In the genomic region with DNA sequence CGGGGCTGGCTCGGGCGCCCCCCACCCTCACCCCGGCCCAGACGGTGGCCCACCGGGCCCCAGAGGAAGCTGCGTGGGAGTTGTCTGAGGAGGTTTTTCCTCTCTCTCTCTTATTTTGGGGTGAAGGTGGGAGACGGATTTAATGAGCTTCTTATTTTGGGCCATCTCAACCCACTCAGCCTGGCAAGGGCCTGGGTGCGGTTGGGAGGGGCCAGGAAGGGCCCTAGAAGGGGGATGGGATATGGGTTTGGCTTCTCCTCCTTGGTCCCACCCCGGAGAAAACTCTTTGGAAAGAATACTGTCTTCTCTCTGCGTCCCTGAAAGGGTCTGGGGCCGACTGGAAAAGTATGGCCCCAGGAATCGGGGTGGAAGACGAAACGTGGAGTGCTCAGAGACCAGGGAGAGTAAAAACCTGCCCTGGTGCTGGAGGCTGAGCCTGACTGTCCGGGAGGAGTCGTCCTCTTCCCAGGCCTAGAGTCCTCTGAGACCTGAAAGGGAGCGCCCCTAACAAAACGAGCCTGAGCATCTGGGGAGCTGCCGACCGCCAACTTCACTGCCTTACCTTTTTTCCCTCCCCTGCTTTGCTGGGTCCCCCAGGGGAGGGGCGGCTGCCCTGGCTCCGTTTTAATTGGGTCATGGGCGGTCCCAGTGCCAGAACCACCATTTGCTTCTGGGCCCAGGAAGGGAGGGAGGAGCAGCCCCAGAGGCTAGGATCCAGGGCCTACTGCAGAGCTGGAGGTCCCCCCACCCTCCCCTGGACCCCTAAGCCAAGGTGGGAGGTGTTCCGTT, we compare ENCODE assay signal across 9 cellular contexts. TPM values are rescaled to one million over a fixed set of nuclear protein-coding genes. Genes with fewer than 3 reads are reported as not detected.
DNase-seq lines count a peak whose midpoint lies in the region; ATAC-seq, FAIRE-seq and TF ChIP-seq lines count a peak whose summit lies in the region.
"Had no signal": no experiment of that assay in that cellular context is flagged by ENCODE, and none has a peak within 500 bp of the region (broad histone marks: within the 10 kb centered on the region; RNA-seq: fewer than 3 reads in every experiment).

No MANE protein-coding gene starts in this region.

- no peaks in the 10 kb centered on the region for H3K9me3 Mint-ChIP-seq in natural killer cell
- H3K9me3 Mint-ChIP-seq in natural killer cell treated with Interleukin-12 subunit alpha and Interleukin-12 subunit beta and Interleukin-15 and Interleukin-18, amount 100 ng/mL, for 72 hours, result no peaks in the 10 kb centered on the region
- no peaks in the 10 kb centered on the region for H3K9me3 Mint-ChIP-seq in activated CD4-positive, alpha-beta memory T cell treated with anti-CD3 and anti-CD28 coated beads for 36 hours

- intact Hi-C loops in natural killer cell (cut with micrococcal nuclease) (no loop called here), endothelial cell of umbilical vein (cut with micrococcal nuclease) (loop anchor here (1.0 to 5.0 kb wide), 2 partner anchors 10 to 281 kb away; no protein-coding TSS in a partner anchor)
- intact Hi-C loops in activated CD4-positive, alpha-beta memory T cell treated with anti-CD3 and anti-CD28 coated beads for 36 hours (cut with micrococcal nuclease), result no loop called here

- no peaks in the 10 kb centered on the region for H3K36me3 Mint-ChIP-seq in natural killer cell
- peaks cover 8% of the 10 kb centered on the region for H3K36me3 Mint-ChIP-seq in natural killer cell treated with Interleukin-12 subunit alpha and Interleukin-12 subunit beta and Interleukin-15 and Interleukin-18, amount 100 ng/mL, for 72 hours
- H3K36me3 Mint-ChIP-seq in activated CD4-positive, alpha-beta memory T cell treated with anti-CD3 and anti-CD28 coated beads for 36 hours, result peaks cover 10% of the 10 kb centered on the region

- H3K4me2 ChIP-seq in endothelial cell of umbilical vein (ENCODE audit: insufficient read depth, low read length), result peak overlapping the region; percentile 79

- peak; percentile 11 for TF ChIP-seq POLR2A in endothelial cell of umbilical vein (IDR thresholded peaks at IDR 0.05; ENCODE audit: low read depth, low read length)

- CTCF ChIA-PET in endothelial cell of umbilical vein (lab: Charles Lee), result interaction anchor here (0.7 to 12.5 kb wide), 13 partner anchors 13 to 281 kb away, joined by 3 to 214 read pairs (median 5); no protein-coding TSS in a partner anchor
- CTCF ChIA-PET in activated CD4-positive, alpha-beta memory T cell treated with anti-CD3 and anti-CD28 coated beads for 36 hours (lab: Charles Lee), result interaction anchor here (1.0 to 3.4 kb wide), 6 partner anchors 13 to 268 kb away, joined by 3 to 19 read pairs (median 6); no protein-coding TSS in a partner anchor

- H3K79me2 ChIP-seq in endothelial cell of umbilical vein (ENCODE audit: control insufficient read depth, insufficient read depth, low read length), result peaks cover 67% of the 10 kb centered on the region

- TF ChIP-seq CTCF in natural killer cell (IDR thresholded peaks at IDR 0.05) (no peak), endothelial cell of umbilical vein (IDR thresholded peaks at IDR 0.05; ENCODE audit: extremely low read depth in 1 of 2, insufficient read depth in 1 of 2, low read depth in 1 of 2, low read length in 2 of 2) (no peak)

- H3K4me1 ChIP-seq in endothelial cell of umbilical vein (ENCODE audit: control insufficient read depth, extremely low read depth, insufficient read depth, low read length), result peaks cover 36% of the 10 kb centered on the region
- H3K4me1 ChIP-seq in mucosa of rectum (ENCODE audit: control insufficient read depth in 2 of 2, insufficient read depth in 2 of 2, low read length in 2 of 2), result peaks cover 10 to 17% of the 10 kb centered on the region in 2 donors

- H3K4me3 ChIP-seq in endothelial cell of umbilical vein (replicated peaks in 1 of 3; ENCODE audit: insufficient read depth in 1 of 3, low read depth in 1 of 3, low read length in 3 of 3) (peak overlapping the region; percentile 75 to 94 (median 86)), mucosa of rectum (ENCODE audit: low read length in 2 of 2) (peak overlapping the region; percentile 90 to 96)

- no peaks in the 10 kb centered on the region for H3K9me3 ChIP-seq in endothelial cell of umbilical vein (replicated peaks; ENCODE audit: control insufficient read depth, insufficient read depth, low read length)
- no peaks in the 10 kb centered on the region for H3K9me3 ChIP-seq in mucosa of rectum (ENCODE audit: control insufficient read depth in 2 of 2, low read length in 2 of 2)

- BruUV-seq in endothelial cell of umbilical vein (replicated peaks; lab: Mats Ljungman, UMichigan), result TSS peak; percentile 78

- H3K27ac ChIP-seq in endothelial cell of umbilical vein (ENCODE audit: insufficient read depth, low read depth, low read length) (peak overlapping the region; percentile 84), mucosa of rectum (ENCODE audit: low read depth in 2 of 2, low read length in 2 of 2) (peak overlapping the region; percentile 85 to 88)

- H3K4me1 Mint-ChIP-seq in natural killer cell, result peaks cover 7 to 18% of the 10 kb centered on the region in 2 donors
- H3K4me1 Mint-ChIP-seq in natural killer cell treated with Interleukin-12 subunit alpha and Interleukin-12 subunit beta and Interleukin-15 and Interleukin-18, amount 100 ng/mL, for 72 hours (ENCODE audit: low read depth in 2 of 2), result peaks cover 11 to 12% of the 10 kb centered on the region in 2 donors
- H3K4me1 Mint-ChIP-seq in activated CD4-positive, alpha-beta memory T cell treated with anti-CD3 and anti-CD28 coated beads for 36 hours (ENCODE audit: low read depth), result peaks cover 9% of the 10 kb centered on the region

- no peaks in the 10 kb centered on the region for H3K9me1 ChIP-seq in endothelial cell of umbilical vein (replicated peaks; ENCODE audit: control insufficient read depth, extremely low read depth, insufficient read depth, low read length)

- FAIRE-seq in endothelial cell of umbilical vein (lab: Jason Lieb, UNC), result no peak

- H3K9ac ChIP-seq in endothelial cell of umbilical vein (replicated peaks; ENCODE audit: extremely low read depth, insufficient read depth, low read length) (peak overlapping the region; percentile 97), mucosa of rectum (ENCODE audit: low read depth in 1 of 2, low read length in 2 of 2) (peak overlapping the region; percentile 84 to 96)

- H4K20me1 ChIP-seq in endothelial cell of umbilical vein (replicated peaks; ENCODE audit: control insufficient read depth, extremely low read depth, insufficient read depth, low read length), result no peaks in the 10 kb centered on the region

- ATAC-seq in natural killer cell (no peak), GM19463 (IDR thresholded peaks at IDR 0.05; ENCODE audit: unreplicated experiment) (no peak), HG03460 (IDR thresholded peaks at IDR 0.05; ENCODE audit: unreplicated experiment) (no peak)
- ATAC-seq in natural killer cell treated with Interleukin-12 subunit alpha and Interleukin-12 subunit beta and Interleukin-15 and Interleukin-18, amount 100 ng/mL, for 72 hours, result no peak

- dilution Hi-C loops in endothelial cell of umbilical vein (cut with MboI; ENCODE audit: extremely low pct_ligation_motif_present, low sequenced_read_pairs), result no loop called here

- H2AFZ ChIP-seq in endothelial cell of umbilical vein (ENCODE audit: low read depth, low read length), result no peak overlapping the region

- POLR2A ChIA-PET in endothelial cell of umbilical vein (lab: Charles Lee), result interaction anchor here (0.7 to 2.0 kb wide), 4 partner anchors 10 to 268 kb away, joined by 3 to 9 read pairs (median 5); no protein-coding TSS in a partner anchor
- POLR2A ChIA-PET in activated CD4-positive, alpha-beta memory T cell treated with anti-CD3 and anti-CD28 coated beads for 36 hours (lab: Charles Lee), result interaction anchor here (0.6 to 1.4 kb wide), 3 partner anchors 8 to 288 kb away, joined by 3 to 4 read pairs (median 3); no protein-coding TSS in a partner anchor

- H3K27ac Mint-ChIP-seq in natural killer cell, result peak overlapping the region in 1 of 2 donors; percentile 90
- no peak overlapping the region for H3K27ac Mint-ChIP-seq in natural killer cell treated with Interleukin-12 subunit alpha and Interleukin-12 subunit beta and Interleukin-15 and Interleukin-18, amount 100 ng/mL, for 72 hours
- H3K27ac Mint-ChIP-seq in activated CD4-positive, alpha-beta memory T cell treated with anti-CD3 and anti-CD28 coated beads for 36 hours, result no peak overlapping the region

- H3K27me3 Mint-ChIP-seq in natural killer cell (ENCODE audit: low read depth in 2 of 2), result peaks cover 24 to 31% of the 10 kb centered on the region in 2 donors
- peaks cover 15 to 25% of the 10 kb centered on the region in 2 donors for H3K27me3 Mint-ChIP-seq in natural killer cell treated with Interleukin-12 subunit alpha and Interleukin-12 subunit beta and Interleukin-15 and Interleukin-18, amount 100 ng/mL, for 72 hours
- H3K27me3 Mint-ChIP-seq in activated CD4-positive, alpha-beta memory T cell treated with anti-CD3 and anti-CD28 coated beads for 36 hours, result peaks cover 18% of the 10 kb centered on the region

- no peak for DNase-seq in natural killer cell
- DNase-seq in natural killer cell treated with Interleukin-12 subunit alpha and Interleukin-12 subunit beta and Interleukin-15 and Interleukin-18, amount 100 ng/mL, for 72 hours (ENCODE audit: low spot score), result no peak
- no peak for DNase-seq in endothelial cell of umbilical vein (ENCODE audit: low read depth, low spot score)
- no peak for DNase-seq in NK-92 (lab: John Stamatoyannopoulos, UW; ENCODE audit: unreplicated experiment)
- no peak for DNase-seq in activated CD4-positive, alpha-beta memory T cell treated with anti-CD3 and anti-CD28 coated beads for 36 hours
- DNase-seq: NCI-H187 treated with DMSO at 0.1 percent for 48 hours had no signal

- H3K36me3 ChIP-seq in endothelial cell of umbilical vein (ENCODE audit: control insufficient read depth in 2 of 2, extremely low read depth in 1 of 2, insufficient read depth in 2 of 2, low read length in 2 of 2) (peaks cover 14 to 30% of the 10 kb centered on the region in 2 experiments), mucosa of rectum (ENCODE audit: control insufficient read depth in 2 of 2, insufficient read depth in 2 of 2, low read length in 2 of 2) (peaks cover 25 to 34% of the 10 kb centered on the region in 2 donors)

- peak overlapping the region; percentile 50 for H3K4me3 Mint-ChIP-seq in natural killer cell
- no peak overlapping the region for H3K4me3 Mint-ChIP-seq in natural killer cell treated with Interleukin-12 subunit alpha and Interleukin-12 subunit beta and Interleukin-15 and Interleukin-18, amount 100 ng/mL, for 72 hours
- no peak overlapping the region for H3K4me3 Mint-ChIP-seq in activated CD4-positive, alpha-beta memory T cell treated with anti-CD3 and anti-CD28 coated beads for 36 hours

- H3K27me3 ChIP-seq in endothelial cell of umbilical vein (ENCODE audit: control insufficient read depth in 2 of 2, insufficient read depth in 2 of 2, low read length in 2 of 2), result no peaks in the 10 kb centered on the region
- no peaks in the 10 kb centered on the region for H3K27me3 ChIP-seq in mucosa of rectum (ENCODE audit: control insufficient read depth in 2 of 2, insufficient read depth in 2 of 2, low read length in 2 of 2)

RNA-seq across cellular contexts. Expression of a gene that starts 1.6 kb away (rescaled TPM):
- total RNA-seq in natural killer cell, result 1 to 10 TPM; 1.2 to 1.7 (median 1.4) TPM
- total RNA-seq in natural killer cell treated with Interleukin-12 subunit alpha and Interleukin-12 subunit beta and Interleukin-15 and Interleukin-18, amount 100 ng/mL, for 72 hours, result 1 to 10 TPM; 3.7 to 8.0 TPM
- 603 and 615 TPM in 2 replicates for total RNA-seq in endothelial cell of umbilical vein
- polyA plus RNA-seq in endothelial cell of umbilical vein, result 501 and 506 TPM in 2 replicates
- polyA plus RNA-seq in endothelial cell of umbilical vein (2011; cell fraction: cytosol; rRNA removed), result 405 and 422 TPM in 2 replicates
- 470 and 520 TPM in 2 replicates for polyA plus RNA-seq in endothelial cell of umbilical vein (2011; cell fraction: nucleus; rRNA removed)
- polyA plus RNA-seq in endothelial cell of umbilical vein (2012), result 391 and 406 TPM in 2 replicates
- polyA minus RNA-seq in endothelial cell of umbilical vein, result 453 and 535 TPM in 2 replicates
- not detected for polyA minus RNA-seq in endothelial cell of umbilical vein (2011; cell fraction: cytosol; rRNA and poly(A)+ RNA removed)
- polyA minus RNA-seq in endothelial cell of umbilical vein (2011; cell fraction: nucleus; rRNA and poly(A)+ RNA removed), result 120 and 149 TPM in 2 replicates
- total RNA-seq in activated CD4-positive, alpha-beta memory T cell treated with anti-CD3 and anti-CD28 coated beads for 36 hours, result 1 to 10 TPM; 1.1 to 1.4 TPM

RNA-seq across cellular contexts. Expression of a gene that starts 8.3 kb away (rescaled TPM):
- total RNA-seq in natural killer cell (10 to 100 TPM; 40.5 to 42.0 (median 41.6) TPM), endothelial cell of umbilical vein (174 TPM in 2 replicates)
- total RNA-seq in natural killer cell treated with Interleukin-12 subunit alpha and Interleukin-12 subunit beta and Interleukin-15 and Interleukin-18, amount 100 ng/mL, for 72 hours, result 100 to 1,000 TPM; 116 to 134 TPM
- 81.1 and 127 TPM in 2 replicates for polyA plus RNA-seq in endothelial cell of umbilical vein
- polyA plus RNA-seq in endothelial cell of umbilical vein (2011; cell fraction: cytosol; rRNA removed), result 87.3 and 87.8 TPM in 2 replicates
- polyA plus RNA-seq in endothelial cell of umbilical vein (2011; cell fraction: nucleus; rRNA removed), result 45.3 and 48.8 TPM in 2 replicates
- polyA plus RNA-seq in endothelial cell of umbilical vein (2012), result 152 and 176 TPM in 2 replicates
- polyA minus RNA-seq in endothelial cell of umbilical vein, result 17.8 and 26.3 TPM in 2 replicates
- polyA minus RNA-seq in endothelial cell of umbilical vein (2011; cell fraction: cytosol; rRNA and poly(A)+ RNA removed), result 56.1 TPM
- polyA minus RNA-seq in endothelial cell of umbilical vein (2011; cell fraction: nucleus; rRNA and poly(A)+ RNA removed), result 9.8 and 11.5 TPM in 2 replicates
- total RNA-seq in activated CD4-positive, alpha-beta memory T cell treated with anti-CD3 and anti-CD28 coated beads for 36 hours, result 100 to 1,000 TPM; 152 to 156 TPM

RNA-seq across cellular contexts. Expression of a gene that starts 22.7 kb away (rescaled TPM):
- 10 to 100 TPM in 1 of 3 donors, 1 to 10 TPM in 2; 4.3 to 16.8 (median 9.6) TPM for total RNA-seq in natural killer cell
- total RNA-seq in natural killer cell treated with Interleukin-12 subunit alpha and Interleukin-12 subunit beta and Interleukin-15 and Interleukin-18, amount 100 ng/mL, for 72 hours, result under 1 TPM; 0.36 to 0.59 TPM
- total RNA-seq in endothelial cell of umbilical vein, result 18.5 and 22.5 TPM in 2 replicates
- polyA plus RNA-seq in endothelial cell of umbilical vein, result 94.0 and 103 TPM in 2 replicates
- polyA plus RNA-seq in endothelial cell of umbilical vein (2011; cell fraction: cytosol; rRNA removed), result 31.3 and 31.5 TPM in 2 replicates
- polyA plus RNA-seq in endothelial cell of umbilical vein (2011; cell fraction: nucleus; rRNA removed), result 33.2 and 38.6 TPM in 2 replicates
- polyA plus RNA-seq in endothelial cell of umbilical vein (2012), result 9.0 and 10.5 TPM in 2 replicates
- 83.6 and 99.3 TPM in 2 replicates for polyA minus RNA-seq in endothelial cell of umbilical vein
- not detected for polyA minus RNA-seq in endothelial cell of umbilical vein (2011; cell fraction: cytosol; rRNA and poly(A)+ RNA removed)
- 11.0 and 15.1 TPM in 2 replicates for polyA minus RNA-seq in endothelial cell of umbilical vein (2011; cell fraction: nucleus; rRNA and poly(A)+ RNA removed)
- total RNA-seq in activated CD4-positive, alpha-beta memory T cell treated with anti-CD3 and anti-CD28 coated beads for 36 hours, result under 1 TPM; 0.10 to 0.34 TPM

RNA-seq across cellular contexts. Expression of a gene that starts 33.6 kb away (rescaled TPM):
- 100 to 1,000 TPM in 2 of 3 donors, 10 to 100 TPM in 1; 97.8 to 118 (median 102) TPM for total RNA-seq in natural killer cell
- 10 to 100 TPM; 53.4 to 60.4 TPM for total RNA-seq in natural killer cell treated with Interleukin-12 subunit alpha and Interleukin-12 subunit beta and Interleukin-15 and Interleukin-18, amount 100 ng/mL, for 72 hours
- total RNA-seq in endothelial cell of umbilical vein, result 119 and 123 TPM in 2 replicates
- 157 and 192 TPM in 2 replicates for polyA plus RNA-seq in endothelial cell of umbilical vein
- polyA plus RNA-seq in endothelial cell of umbilical vein (2011; cell fraction: cytosol; rRNA removed), result 119 and 152 TPM in 2 replicates
- 62.0 and 72.3 TPM in 2 replicates for polyA plus RNA-seq in endothelial cell of umbilical vein (2011; cell fraction: nucleus; rRNA removed)
- polyA plus RNA-seq in endothelial cell of umbilical vein (2012), result 115 and 125 TPM in 2 replicates
- polyA minus RNA-seq in endothelial cell of umbilical vein, result 193 and 248 TPM in 2 replicates
- polyA minus RNA-seq in endothelial cell of umbilical vein (2011; cell fraction: cytosol; rRNA and poly(A)+ RNA removed), result 31.7 TPM
- polyA minus RNA-seq in endothelial cell of umbilical vein (2011; cell fraction: nucleus; rRNA and poly(A)+ RNA removed), result 37.7 and 38.5 TPM in 2 replicates
- 10 to 100 TPM; 62.4 to 64.3 TPM for total RNA-seq in activated CD4-positive, alpha-beta memory T cell treated with anti-CD3 and anti-CD28 coated beads for 36 hours

RNA-seq across cellular contexts. Expression of a gene that starts 45.1 kb away (rescaled TPM):
- 1 to 10 TPM; 4.0 to 8.1 (median 7.9) TPM for total RNA-seq in natural killer cell
- under 1 TPM in 1 of 2 donors, not detected in 1; 0.43 TPM for total RNA-seq in natural killer cell treated with Interleukin-12 subunit alpha and Interleukin-12 subunit beta and Interleukin-15 and Interleukin-18, amount 100 ng/mL, for 72 hours
- 0.33 TPM in 1 of 2 replicates, not detected in the other for total RNA-seq in endothelial cell of umbilical vein
- 0.06 TPM in 1 of 2 replicates, not detected in the other for polyA plus RNA-seq in endothelial cell of umbilical vein
- 0.04 TPM in 1 of 2 replicates, not detected in the other for polyA plus RNA-seq in endothelial cell of umbilical vein (2011; cell fraction: cytosol; rRNA removed)
- polyA plus RNA-seq in endothelial cell of umbilical vein (2011; cell fraction: nucleus; rRNA removed), result 0.46 TPM in 2 replicates
- not detected in 2 replicates for polyA plus RNA-seq in endothelial cell of umbilical vein (2012)
- 0.17 TPM in 1 of 2 replicates, not detected in the other for polyA minus RNA-seq in endothelial cell of umbilical vein
- not detected for polyA minus RNA-seq in endothelial cell of umbilical vein (2011; cell fraction: cytosol; rRNA and poly(A)+ RNA removed)
- 0.34 TPM in 1 of 2 replicates, not detected in the other for polyA minus RNA-seq in endothelial cell of umbilical vein (2011; cell fraction: nucleus; rRNA and poly(A)+ RNA removed)
- under 1 TPM; 0.36 to 0.77 TPM for total RNA-seq in activated CD4-positive, alpha-beta memory T cell treated with anti-CD3 and anti-CD28 coated beads for 36 hours

Comparison
In these comparisons a context has a peak if more than half of its experiments do, and no peak if none do; other contexts are left out.
1. RNA of a gene that starts 1.6 kb away (total RNA-seq): 603 to 615 TPM in endothelial cell of umbilical vein; 3.7 to 8.0 TPM in natural killer cell treated with Interleukin-12 subunit alpha and Interleukin-12 subunit beta and Interleukin-15 and Interleukin-18, amount 100 ng/mL, for 72 hours, 1.2 to 1.7 TPM in natural killer cell and 1.1 to 1.4 TPM in activated CD4-positive, alpha-beta memory T cell treated with anti-CD3 and anti-CD28 coated beads for 36 hours; every median in the first group is over 10 times any median in the second.